Comparison of ENCODE assay signal across 6 cellular contexts in genomic region chr3:193560091-193560490, GRCh38. TPM values are rescaled to one million over a fixed set of nuclear protein-coding genes. Genes with fewer than 3 reads are reported as not detected.
"Had no signal": no experiment of that assay in that cellular context is flagged by ENCODE, and none has a peak within 500 bp of the region (broad histone marks: within the 10 kb centered on the region; RNA-seq: fewer than 3 reads in every experiment).

No MANE protein-coding gene starts in this region.

- ATAC-seq: K562 had no signal

- H3K27ac Mint-ChIP-seq: H9 had no signal

- H3K4me3 ChIP-seq: GM23248, K562 had no signal

- H3K27ac ChIP-seq: GM23248 had no signal

- H3K4me3 Mint-ChIP-seq: H9 had no signal

- H3K9ac ChIP-seq: GM23248 had no signal

- H2AFZ ChIP-seq: GM23248 had no signal

- H3K9me3 Mint-ChIP-seq: H9 had no signal

- H3K4me1 Mint-ChIP-seq: H9 had no signal

- DNase-seq: GM23248, GOT3, H9, HCEC 1CT, IMR-90 had no signal

RNA-seq across cellular contexts. Expression of gene ATP13A4, which starts 5.4 kb away (rescaled TPM):
- total RNA-seq: GM23248 had no signal
- polyA plus RNA-seq: GM23248, IMR-90 had no signal
